8 cellular contexts compared by ENCODE assay signal in the genomic region with DNA sequence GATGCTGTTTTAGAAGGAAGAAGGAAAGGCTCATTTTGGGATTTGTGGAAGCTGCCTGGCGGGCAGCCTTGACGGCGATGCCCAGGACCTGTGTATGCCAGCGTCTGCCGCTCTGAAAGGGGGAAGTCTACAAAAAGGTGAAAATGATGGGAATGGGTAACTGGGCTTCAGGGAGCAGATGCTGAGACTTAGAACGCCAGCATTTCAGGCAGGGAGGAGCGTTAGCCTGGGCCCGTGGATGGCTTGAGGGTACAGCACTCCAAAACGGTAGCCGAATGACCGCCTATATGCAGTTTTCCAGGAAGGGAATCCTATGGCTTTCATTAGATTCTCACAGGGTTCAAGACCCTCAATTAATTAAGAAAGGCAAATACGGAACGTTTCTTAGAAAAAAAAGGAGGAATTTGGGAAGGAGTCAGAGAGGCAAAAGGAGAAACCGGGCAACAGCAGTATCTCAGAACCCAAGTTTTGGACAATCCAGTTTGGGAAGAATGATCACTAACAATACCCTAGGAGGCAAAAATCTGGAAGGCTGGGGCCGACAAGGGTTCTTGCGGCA. TPM values are rescaled to one million over a fixed set of nuclear protein-coding genes. Genes with fewer than 3 reads are reported as not detected.
DNase-seq lines count a peak whose midpoint lies in the region; ATAC-seq lines count a peak whose summit lies in the region.

No MANE protein-coding gene starts in this region.

- H3K36me3 ChIP-seq in endocrine pancreas (ENCODE audit: control insufficient read depth, insufficient read depth, low read length) (no peaks in the 10 kb centered on the region), mucosa of rectum (ENCODE audit: control insufficient read depth in 2 of 2, insufficient read depth in 2 of 2, low read length in 2 of 2) (peaks cover 13 to 16% of the 10 kb centered on the region in 2 donors)

- H3K9ac ChIP-seq in endocrine pancreas (ENCODE audit: control insufficient read depth, insufficient read depth, low read length) (peak overlapping the region; percentile 99), mucosa of rectum (ENCODE audit: low read depth in 1 of 2, low read length in 2 of 2) (peak overlapping the region; percentile 85 to 88)

- peaks cover 11% of the 10 kb centered on the region for H3K4me1 ChIP-seq in endocrine pancreas (ENCODE audit: control insufficient read depth, insufficient read depth, low read length)
- peaks cover 20 to 36% of the 10 kb centered on the region in 2 donors for H3K4me1 ChIP-seq in mucosa of rectum (ENCODE audit: control insufficient read depth in 2 of 2, insufficient read depth in 2 of 2, low read length in 2 of 2)

- peak overlapping the region; percentile 95 for H3K27ac ChIP-seq in mucosa of rectum (ENCODE audit: low read depth in 2 of 2, low read length in 2 of 2)

- no peak for ATAC-seq in HG03342 (IDR thresholded peaks at IDR 0.05; ENCODE audit: unreplicated experiment)

- H3K4me3 ChIP-seq in endocrine pancreas (ENCODE audit: control insufficient read depth, insufficient read depth, low read length) (peak overlapping the region; percentile 93), mucosa of rectum (ENCODE audit: low read length in 2 of 2) (peak overlapping the region; percentile 83 to 92)

- DNase-seq in DMS53 (lab: John Stamatoyannopoulos, UW) (peak; percentile 29), DMS53 treated with DMSO at 0.1 percent for 48 hours (lab: John Stamatoyannopoulos, UW; ENCODE audit: unreplicated experiment) (no peak), RPMI7951 (ENCODE audit: low read depth) (peak; percentile 12), NCI-H128 (lab: John Stamatoyannopoulos, UW; ENCODE audit: unreplicated experiment) (no peak)
- no peak for DNase-seq in activated CD4-positive, CD25-positive, alpha-beta regulatory T cell (lab: John Stamatoyannopoulos, UW)

- H3K27me3 ChIP-seq in endocrine pancreas (ENCODE audit: control insufficient read depth, insufficient read depth, low read length) = no peaks in the 10 kb centered on the region
- no peaks in the 10 kb centered on the region for H3K27me3 ChIP-seq in mucosa of rectum (ENCODE audit: control insufficient read depth in 2 of 2, insufficient read depth in 2 of 2, low read length in 2 of 2)

- no peaks in the 10 kb centered on the region for H3K9me3 ChIP-seq in endocrine pancreas (ENCODE audit: control insufficient read depth, low read length)
- no peaks in the 10 kb centered on the region for H3K9me3 ChIP-seq in mucosa of rectum (ENCODE audit: control insufficient read depth in 2 of 2, low read length in 2 of 2)

RNA-seq across cellular contexts. Expression of gene AMACR, which starts 0.7 kb away (rescaled TPM):
- 8.2 and 12.6 TPM in 2 replicates for total RNA-seq in RPMI7951 (2014; rRNA removed; shearing (Covaris generic))

RNA-seq across cellular contexts. Expression of gene SLC45A2, which starts 22.7 kb away (rescaled TPM):
- total RNA-seq in RPMI7951 (2014; rRNA removed; shearing (Covaris generic)) = 0.49 and 2.0 TPM in 2 replicates

RNA-seq across cellular contexts. Expression of gene C1QTNF3, which starts 35.8 kb away (rescaled TPM):
- total RNA-seq in RPMI7951 (2014; rRNA removed; shearing (Covaris generic)) = 0.20 and 0.24 TPM in 2 replicates

Comparison
In these comparisons a context has a peak if more than half of its experiments do, and no peak if none do; other contexts are left out.
1. DNase-seq: peak in DMS53 (single experiment) and RPMI7951 (single experiment); none in DMS53 treated with DMSO at 0.1 percent for 48 hours (single experiment), NCI-H128 (single experiment) and activated CD4-positive, CD25-positive, alpha-beta regulatory T cell (0 of 4).